14 cellular contexts compared by ENCODE assay signal in the genomic region with DNA sequence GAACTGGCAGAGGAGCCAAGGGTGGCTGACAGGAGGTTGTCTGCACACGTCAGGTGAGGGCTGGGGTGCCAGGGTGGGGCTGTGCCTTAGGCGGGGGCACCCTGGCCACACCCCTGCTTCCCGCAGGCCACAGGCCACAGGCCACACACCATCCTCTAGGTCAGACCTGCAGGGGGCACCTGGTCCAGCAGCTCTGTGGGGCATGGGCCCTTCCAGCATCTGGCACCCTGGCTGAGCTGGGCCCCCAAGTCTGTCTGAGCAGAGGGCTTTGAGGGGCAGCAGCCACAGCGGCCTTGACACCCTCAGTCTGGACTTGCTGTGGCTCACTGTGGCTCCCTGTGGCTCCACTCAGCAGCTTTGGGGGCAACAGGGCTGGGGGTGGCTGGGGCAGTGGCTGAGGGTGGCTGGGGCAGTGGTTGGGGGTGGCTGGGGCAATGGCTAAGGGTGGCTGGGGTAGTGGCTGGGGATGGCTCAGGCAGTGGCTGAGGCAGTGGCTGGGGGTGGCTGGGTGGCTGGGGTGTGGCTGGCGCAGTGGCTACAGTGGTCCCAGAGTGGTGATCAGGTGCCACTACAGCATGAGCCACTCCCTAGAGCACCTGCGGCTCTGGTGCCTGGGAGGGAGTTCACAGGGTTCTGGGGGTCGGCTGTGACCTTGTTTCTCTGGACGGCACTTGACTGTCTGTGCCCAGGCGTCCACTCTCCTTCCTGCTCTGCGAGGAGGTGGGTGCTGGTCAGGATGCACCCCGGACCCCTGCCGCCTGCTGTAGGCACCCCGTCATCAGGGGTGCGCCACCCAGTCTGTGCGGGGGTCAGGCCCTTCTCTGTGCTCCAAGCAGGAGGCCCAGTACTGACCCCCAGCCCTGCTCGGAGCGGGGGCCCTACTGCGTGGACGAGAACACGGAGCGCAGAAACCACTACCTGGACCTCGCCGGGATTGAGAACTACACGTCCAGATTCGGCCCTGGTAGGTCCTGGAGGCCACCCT. TPM values are rescaled to one million over a fixed set of nuclear protein-coding genes. Genes with fewer than 3 reads are reported as not detected.
DNase-seq lines count a peak whose midpoint lies in the region; ATAC-seq, FAIRE-seq and TF ChIP-seq lines count a peak whose summit lies in the region.
"Had no signal": no experiment of that assay in that cellular context is flagged by ENCODE, and none has a peak within 500 bp of the region (broad histone marks: within the 10 kb centered on the region; RNA-seq: fewer than 3 reads in every experiment).

No MANE protein-coding gene starts in this region.

- peaks cover 2% of the 10 kb centered on the region for H3K27me3 Mint-ChIP-seq in activated CD8-positive, alpha-beta T cell treated with anti-CD3 and anti-CD28 coated beads for 36 hours
- H3K27me3 Mint-ChIP-seq in activated CD8-positive, alpha-beta T cell treated with anti-CD3 and anti-CD28 coated beads, Interleukin-2, amount 10 ng/mL, durations not matched to agents 7 days and 5 days (ENCODE audit: low read depth) = no peaks in the 10 kb centered on the region
- H3K27me3 Mint-ChIP-seq in activated T-cell treated with anti-CD3 and anti-CD28 coated beads, Interleukin-2, amount 50 U/mL, for 24 hours = no peaks in the 10 kb centered on the region
- no peaks in the 10 kb centered on the region for H3K27me3 Mint-ChIP-seq in progenitor cell of endocrine pancreas

- H3K9me3 Mint-ChIP-seq in activated CD8-positive, alpha-beta T cell treated with anti-CD3 and anti-CD28 coated beads for 36 hours = no peaks in the 10 kb centered on the region
- H3K9me3 Mint-ChIP-seq in activated CD8-positive, alpha-beta T cell treated with anti-CD3 and anti-CD28 coated beads, Interleukin-2, amount 10 ng/mL, durations not matched to agents 7 days and 5 days (ENCODE audit: insufficient read depth) = no peaks in the 10 kb centered on the region
- no peaks in the 10 kb centered on the region for H3K9me3 Mint-ChIP-seq in activated T-cell treated with anti-CD3 and anti-CD28 coated beads, Interleukin-2, amount 50 U/mL, for 24 hours
- H3K9me3 Mint-ChIP-seq in progenitor cell of endocrine pancreas (ENCODE audit: low read depth) = peaks cover 7% of the 10 kb centered on the region

- no peak overlapping the region for H4K91ac ChIP-seq in H1 (replicated peaks; ENCODE audit: insufficient read length, low read length)

- DNase-seq in activated CD8-positive, alpha-beta T cell treated with anti-CD3 and anti-CD28 coated beads for 36 hours = no peak
- DNase-seq in activated CD8-positive, alpha-beta T cell treated with anti-CD3 and anti-CD28 coated beads, Interleukin-2, amount 10 ng/mL, durations not matched to agents 7 days and 5 days = no peak
- no peak for DNase-seq in H1 (ENCODE audit: low read depth in 1 of 2, low spot score in 2 of 2)
- no peak for DNase-seq in HepG2 (ENCODE audit: low spot score)
- DNase-seq in sigmoid colon = peak; percentile 50
- DNase-seq in ecto neural progenitor cell (ENCODE audit: low spot score) = no peak
- DNase-seq in activated T-cell treated with anti-CD3 and anti-CD28 coated beads, Interleukin-2, amount 50 U/mL, for 24 hours = no peak
- no peak for DNase-seq in progenitor cell of endocrine pancreas (ENCODE audit: low spot score, unreplicated experiment)
- DNase-seq: COR-L47, DMS79, NCI-H1694 had no signal

- no peak overlapping the region for H2BK12ac ChIP-seq in H1 (ENCODE audit: low read depth, low read length)

- no peak overlapping the region for H3K4me3 Mint-ChIP-seq in activated CD8-positive, alpha-beta T cell treated with anti-CD3 and anti-CD28 coated beads for 36 hours
- no peak overlapping the region for H3K4me3 Mint-ChIP-seq in activated CD8-positive, alpha-beta T cell treated with anti-CD3 and anti-CD28 coated beads, Interleukin-2, amount 10 ng/mL, durations not matched to agents 7 days and 5 days
- H3K4me3 Mint-ChIP-seq in activated T-cell treated with anti-CD3 and anti-CD28 coated beads, Interleukin-2, amount 50 U/mL, for 24 hours = no peak overlapping the region
- H3K4me3 Mint-ChIP-seq in progenitor cell of endocrine pancreas (ENCODE audit: low read depth) = no peak overlapping the region

- H3K4ac ChIP-seq in H1 (replicated peaks; ENCODE audit: insufficient read length, low read depth, low read length) = no peak overlapping the region

- H3K14ac ChIP-seq in H1 (ENCODE audit: insufficient read length) = no peak overlapping the region

- no peak overlapping the region for H3K27ac Mint-ChIP-seq in activated CD8-positive, alpha-beta T cell treated with anti-CD3 and anti-CD28 coated beads for 36 hours
- no peak overlapping the region for H3K27ac Mint-ChIP-seq in activated CD8-positive, alpha-beta T cell treated with anti-CD3 and anti-CD28 coated beads, Interleukin-2, amount 10 ng/mL, durations not matched to agents 7 days and 5 days
- no peak overlapping the region for H3K27ac Mint-ChIP-seq in activated T-cell treated with anti-CD3 and anti-CD28 coated beads, Interleukin-2, amount 50 U/mL, for 24 hours
- no peak overlapping the region for H3K27ac Mint-ChIP-seq in progenitor cell of endocrine pancreas

- H3K9ac ChIP-seq in H1 (replicated peaks in 1 of 4; ENCODE audit: extremely low read depth in 1 of 4, low read depth in 3 of 4, low read length in 3 of 4) (no peak overlapping the region), HepG2 (ENCODE audit: insufficient read depth, low read depth, low read length) (no peak overlapping the region)

- in situ Hi-C loops in HepG2 (cut with HindIII; ENCODE audit: extremely low pct_ligation_motif_present, low pct_unique_long_range_greater_than_20kb) = no loop called here

- TF ChIP-seq POLR2A in H1 (IDR thresholded peaks at IDR 0.05; ENCODE audit: control extremely low read depth in 1 of 2, low read depth in 2 of 2, low read length in 2 of 2) (no peak), HepG2 (IDR thresholded peaks at IDR 0.05; ENCODE audit: insufficient read depth in 1 of 2, low read depth in 2 of 2, low read length in 2 of 2) (no peak), sigmoid colon (IDR thresholded peaks at IDR 0.05) (no peak)

- H3K27ac ChIP-seq in H1 (ENCODE audit: low read depth, low read length) = no peak overlapping the region
- H3K27ac ChIP-seq in HepG2 (ENCODE audit: extremely low read length, insufficient read depth, low read length) = no peak overlapping the region
- no peak overlapping the region for H3K27ac ChIP-seq in sigmoid colon
- H3K27ac ChIP-seq: C4-2B had no signal

- CTCF ChIA-PET in activated CD8-positive, alpha-beta T cell treated with anti-CD3 and anti-CD28 coated beads for 36 hours (lab: Charles Lee) = no interaction called here
- CTCF ChIA-PET in activated CD8-positive, alpha-beta T cell treated with anti-CD3 and anti-CD28 coated beads, Interleukin-2, amount 10 ng/mL, durations not matched to agents 7 days and 5 days (lab: Charles Lee) = no interaction called here
- CTCF ChIA-PET in H1 (lab: Charles Lee; ENCODE audit: partially characterized antibody) (no interaction called here), HepG2 (lab: Yijun Ruan, JAX; ENCODE audit: low intra/inter-chr PET ratio, low total read pairs) (no interaction called here)

- 85% methylated on average over 18 of the region's 25 CpGs; no CpG with 5 or more reads in 1 of the 2 experiments for WGBS in H1 (ENCODE audit: extremely low coverage in 1 of 2, insufficient coverage in 1 of 2, insufficient read length in 1 of 2, insufficient replicate concordance in 2 of 2, low coverage in 1 of 2, low lambda C conversion rate in 2 of 2, missing lambda C conversion rate in 1 of 2), 2 experiments
- 80% methylated on average over 9 of the region's 25 CpGs for WGBS in HepG2 (ENCODE audit: low lambda C conversion rate)
- WGBS in sigmoid colon, 2 donors = 84 to 94% methylated on average over 25 of the region's 25 CpGs

- H3K36me3 ChIP-seq in H1 (ENCODE audit: control insufficient read depth in 2 of 4, insufficient read depth in 4 of 4, low read length in 3 of 4) = no peaks in the 10 kb centered on the region
- H3K36me3 ChIP-seq in HepG2 (replicated peaks in 1 of 2; ENCODE audit: control insufficient read depth in 1 of 2, insufficient read depth in 2 of 2, low read length in 2 of 2) = no peaks in the 10 kb centered on the region
- H3K36me3 ChIP-seq in sigmoid colon = no peaks in the 10 kb centered on the region

- H2BK15ac ChIP-seq in H1 (ENCODE audit: low read length) = no peak overlapping the region

- H3K23ac ChIP-seq in H1 (ENCODE audit: insufficient read length) = no peak overlapping the region

- H3K4me1 ChIP-seq in H1 (replicated peaks in 1 of 4; ENCODE audit: control insufficient read depth in 3 of 4, insufficient read depth in 4 of 4, low read length in 3 of 4) = no peaks in the 10 kb centered on the region; a peak in 1 of 7 replicates
- no peaks in the 10 kb centered on the region for H3K4me1 ChIP-seq in HepG2 (ENCODE audit: insufficient read depth, low read length)
- H3K4me1 ChIP-seq in sigmoid colon = no peaks in the 10 kb centered on the region

- peaks cover 1% of the 10 kb centered on the region; the same call in 1 of the 2 replicates for H3K23me2 ChIP-seq in H1 (ENCODE audit: low read depth, low read length)

- no peaks in the 10 kb centered on the region for H3K79me1 ChIP-seq in H1 (ENCODE audit: low read depth, low read length)

- no peak overlapping the region for H4K5ac ChIP-seq in H1 (ENCODE audit: insufficient read length, low read depth, low read length)

- no peak overlapping the region for H2BK20ac ChIP-seq in H1 (ENCODE audit: low read length)

- no peak for FAIRE-seq in H1 (lab: Jason Lieb, UNC)
- FAIRE-seq in HepG2 (lab: Jason Lieb, UNC) = no peak
- FAIRE-seq: A204.1, GM12878 had no signal

- no peaks in the 10 kb centered on the region for H3K36me3 Mint-ChIP-seq in activated CD8-positive, alpha-beta T cell treated with anti-CD3 and anti-CD28 coated beads for 36 hours (ENCODE audit: low read depth)
- no peaks in the 10 kb centered on the region for H3K36me3 Mint-ChIP-seq in activated CD8-positive, alpha-beta T cell treated with anti-CD3 and anti-CD28 coated beads, Interleukin-2, amount 10 ng/mL, durations not matched to agents 7 days and 5 days (ENCODE audit: low read depth)
- no peaks in the 10 kb centered on the region for H3K36me3 Mint-ChIP-seq in activated T-cell treated with anti-CD3 and anti-CD28 coated beads, Interleukin-2, amount 50 U/mL, for 24 hours (ENCODE audit: low read depth)
- H3K36me3 Mint-ChIP-seq in progenitor cell of endocrine pancreas (ENCODE audit: insufficient read depth) = peaks cover 20% of the 10 kb centered on the region

- peaks cover 8 to 9% of the 10 kb centered on the region in 2 experiments; a peak in 3 of 4 replicates for H3K9me3 ChIP-seq in H1 (ENCODE audit: insufficient read depth in 2 of 2, low read depth in 1 of 2, low read length in 1 of 2)
- no peaks in the 10 kb centered on the region for H3K9me3 ChIP-seq in HepG2 (ENCODE audit: low read length)
- no peaks in the 10 kb centered on the region for H3K9me3 ChIP-seq in sigmoid colon

- H2AFZ ChIP-seq in H1 (ENCODE audit: low read length) (no peak overlapping the region), HepG2 (ENCODE audit: low read length) (no peak overlapping the region)

- no peak overlapping the region for H2BK5ac ChIP-seq in H1 (ENCODE audit: low read depth, low read length)

- H2AK5ac ChIP-seq in H1 (ENCODE audit: low read depth, low read length) = no peak overlapping the region

- H3K4me2 ChIP-seq in H1 (ENCODE audit: insufficient read depth in 1 of 2, low read depth in 2 of 2, low read length in 2 of 2) (no peak overlapping the region), HepG2 (ENCODE audit: low read depth, low read length) (no peak overlapping the region)

- BruUV-seq in HepG2 (replicated peaks; lab: Mats Ljungman, UMichigan) = no TSS peak

- no peak for TF ChIP-seq RAD21 in H1 (IDR thresholded peaks at IDR 0.05 in 1 of 2, conservative IDR thresholded peaks at IDR 0.05 in 1 of 2; ENCODE audit: low read depth in 2 of 2, low read length in 2 of 2)
- no peak for TF ChIP-seq RAD21 in HepG2 (CRISPR knock-in tag; IDR thresholded peaks at IDR 0.05)

- H3K79me2 ChIP-seq in H1 (ENCODE audit: control insufficient read depth in 1 of 2, insufficient read depth in 2 of 2, low read length in 2 of 2) (no peaks in the 10 kb centered on the region), HepG2 (ENCODE audit: insufficient read depth, low read length) (no peaks in the 10 kb centered on the region)

- no peaks in the 10 kb centered on the region for H3K4me1 Mint-ChIP-seq in activated CD8-positive, alpha-beta T cell treated with anti-CD3 and anti-CD28 coated beads for 36 hours (ENCODE audit: low read depth)
- H3K4me1 Mint-ChIP-seq in activated CD8-positive, alpha-beta T cell treated with anti-CD3 and anti-CD28 coated beads, Interleukin-2, amount 10 ng/mL, durations not matched to agents 7 days and 5 days (ENCODE audit: low read depth) = no peaks in the 10 kb centered on the region
- no peaks in the 10 kb centered on the region for H3K4me1 Mint-ChIP-seq in activated T-cell treated with anti-CD3 and anti-CD28 coated beads, Interleukin-2, amount 50 U/mL, for 24 hours (ENCODE audit: low read depth)
- H3K4me1 Mint-ChIP-seq in progenitor cell of endocrine pancreas (ENCODE audit: low read depth) = no peaks in the 10 kb centered on the region

- intact Hi-C loops in activated CD8-positive, alpha-beta T cell treated with anti-CD3 and anti-CD28 coated beads for 36 hours (cut with micrococcal nuclease) = no loop called here
- intact Hi-C loops in HepG2 (cut with micrococcal nuclease; ENCODE audit: unreplicated experiment) = no loop called here
- intact Hi-C loops in sigmoid colon (cut with DNase I) = no loop called here

- POLR2A ChIA-PET in activated CD8-positive, alpha-beta T cell treated with anti-CD3 and anti-CD28 coated beads for 36 hours (lab: Charles Lee) = no interaction called here
- POLR2A ChIA-PET in activated CD8-positive, alpha-beta T cell treated with anti-CD3 and anti-CD28 coated beads, Interleukin-2, amount 10 ng/mL, durations not matched to agents 7 days and 5 days (lab: Charles Lee) = no interaction called here
- POLR2A ChIA-PET in H1 (lab: Charles Lee; ENCODE audit: partially characterized antibody) = no interaction called here
- POLR2A ChIA-PET in HepG2 (lab: Yijun Ruan, JAX) = no interaction called here

- peaks cover 0 to 4% of the 10 kb centered on the region in 2 experiments for H4K20me1 ChIP-seq in H1 (replicated peaks in 1 of 2; ENCODE audit: control insufficient read depth in 1 of 2, insufficient read depth in 2 of 2, low read length in 2 of 2)
- no peaks in the 10 kb centered on the region for H4K20me1 ChIP-seq in HepG2 (ENCODE audit: insufficient read depth, low read length)

- H2BK120ac ChIP-seq in H1 (replicated peaks; ENCODE audit: low read depth, low read length) = no peak overlapping the region

- no peak for TF ChIP-seq EP300 in H1 (IDR thresholded peaks at IDR 0.05; ENCODE audit: borderline replicate concordance in 1 of 2, low read depth in 2 of 2, low read length in 2 of 2)
- TF ChIP-seq EP300 in HepG2 (IDR thresholded peaks at IDR 0.05; ENCODE audit: low read depth in 2 of 2, low read length in 2 of 2) = no peak
- no peak for TF ChIP-seq EP300 in HepG2 (CRISPR knock-in tag; IDR thresholded peaks at IDR 0.05; ENCODE audit: borderline replicate concordance)
- no peak for TF ChIP-seq EP300 in sigmoid colon (IDR thresholded peaks at IDR 0.05)

- H3K18ac ChIP-seq in H1 (ENCODE audit: extremely low read depth, low read length) = no peak overlapping the region

- TF ChIP-seq CTCF in activated CD8-positive, alpha-beta T cell treated with anti-CD3 and anti-CD28 coated beads for 36 hours (IDR thresholded peaks at IDR 0.05) = no peak
- TF ChIP-seq CTCF in H1 (IDR thresholded peaks at IDR 0.05; ENCODE audit: control extremely low read depth in 1 of 3, insufficient read depth in 1 of 3, low read depth in 1 of 3, low read length in 3 of 3) (no peak), HepG2 (CRISPR knock-in tag; IDR thresholded peaks at IDR 0.05) (no peak), sigmoid colon (IDR thresholded peaks at IDR 0.05) (no peak), progenitor cell of endocrine pancreas (IDR thresholded peaks at IDR 0.05; ENCODE audit: unreplicated experiment) (no peak)

- no peaks in the 10 kb centered on the region for H3K27me3 ChIP-seq in H1 (replicated peaks in 1 of 4; ENCODE audit: control insufficient read depth in 3 of 4, extremely low read depth in 1 of 4, insufficient read depth in 3 of 4, low read length in 3 of 4)
- peaks cover 0 to 2% of the 10 kb centered on the region in 2 experiments; a peak in 2 of 5 replicates for H3K27me3 ChIP-seq in HepG2 (ENCODE audit: control insufficient read depth in 1 of 2, insufficient read depth in 2 of 2, low read length in 2 of 2)
- H3K27me3 ChIP-seq in sigmoid colon = no peaks in the 10 kb centered on the region

- H3K56ac ChIP-seq in H1 (replicated peaks; ENCODE audit: insufficient read length, low read depth, low read length) = no peak overlapping the region

- H4K8ac ChIP-seq in H1 (ENCODE audit: extremely low read depth, insufficient read depth, low read length) = peak overlapping the region; percentile 46; the same call in 1 of the 2 replicates

- H3K4me3 ChIP-seq in H1 (ENCODE audit: extremely low read depth in 1 of 4, insufficient read depth in 2 of 4, low read depth in 3 of 4, low read length in 4 of 4) = no peak overlapping the region
- no peak overlapping the region for H3K4me3 ChIP-seq in HepG2 (replicated peaks in 1 of 3; ENCODE audit: insufficient read depth in 1 of 3, low read depth in 2 of 3, low read length in 3 of 3)
- H3K4me3 ChIP-seq in sigmoid colon = no peak overlapping the region
- H3K4me3 ChIP-seq: GM12878 had no signal

- peak; percentile 17 for ATAC-seq in activated CD8-positive, alpha-beta T cell treated with anti-CD3 and anti-CD28 coated beads for 36 hours
- no peak for ATAC-seq in activated CD8-positive, alpha-beta T cell treated with anti-CD3 and anti-CD28 coated beads, Interleukin-2, amount 10 ng/mL, durations not matched to agents 7 days and 5 days
- 0 out of 3 replicates have a peak, but pooled peaks have one; percentile 11 for ATAC-seq in HepG2
- ATAC-seq: GM12878 had no signal

RNA-seq across cellular contexts. Expression of a gene that starts 27.1 kb away (rescaled TPM):
- total RNA-seq in activated CD8-positive, alpha-beta T cell treated with anti-CD3 and anti-CD28 coated beads for 36 hours = 1 to 10 TPM; 1.5 to 2.3 TPM
- 1 to 10 TPM; 1.3 to 3.2 TPM for total RNA-seq in activated CD8-positive, alpha-beta T cell treated with anti-CD3 and anti-CD28 coated beads, Interleukin-2, amount 10 ng/mL, durations not matched to agents 7 days and 5 days
- total RNA-seq in H1 (2021; fragmentation: NEBNext Ultra II Directional; extraction: Animal tissue kit (Norgen Biotek cat#: 25700)) = 6.3 and 7.9 TPM in 2 replicates
- 5.5 and 7.8 TPM in 2 replicates for polyA plus RNA-seq in H1 (2011; rRNA removed)
- polyA plus RNA-seq in H1 (2011; cell fraction: cytosol; rRNA removed) = 6.4 TPM
- 32.5 TPM for polyA plus RNA-seq in H1 (2011; cell fraction: nucleus; rRNA removed)
- polyA plus RNA-seq in H1 (2012, experiment 1 of 2) = 3.0 to 8.7 TPM (median 8.2 TPM) in 4 replicates
- 3.8 TPM for polyA plus RNA-seq in H1 (2012, experiment 2 of 2)
- polyA plus RNA-seq in H1 (2013, experiment 1 of 2) = 6.7 TPM
- 5.7 TPM for polyA plus RNA-seq in H1 (2013, experiment 2 of 2)
- 1.2 and 1.3 TPM in 2 replicates for polyA minus RNA-seq in H1 (2011; rRNA and poly(A)+ RNA removed)
- 3.6 TPM for polyA minus RNA-seq in H1 (2011; cell fraction: cytosol; rRNA and poly(A)+ RNA removed)
- polyA minus RNA-seq in H1 (2011; cell fraction: nucleus; rRNA and poly(A)+ RNA removed) = 4.4 TPM
- 0.53 and 0.94 TPM in 2 replicates for total RNA-seq in HepG2 (2016; rRNA removed; fragmentation: Illumina TruSeq; extraction: Trizol)
- 0.26 and 0.91 TPM in 2 replicates for total RNA-seq in HepG2 (2016; cell fraction: cytosol; rRNA removed; fragmentation: Illumina TruSeq; extraction: Trizol; ENCODE audit: low read depth)
- 0.77 and 1.1 TPM in 2 replicates for total RNA-seq in HepG2 (2016; cell fraction: insoluble cytoplasmic fraction; rRNA removed; fragmentation: Illumina TruSeq; extraction: Trizol)
- total RNA-seq in HepG2 (2016; cell fraction: membrane; rRNA removed; fragmentation: Illumina TruSeq; extraction: Trizol) = 0.48 and 0.90 TPM in 2 replicates
- 0.81 and 2.0 TPM in 2 replicates for total RNA-seq in HepG2 (2016; cell fraction: nucleus; rRNA removed; fragmentation: Illumina TruSeq; extraction: Trizol)
- 0.81 and 0.82 TPM in 2 replicates for polyA plus RNA-seq in HepG2 (2011; rRNA removed)
- 0.13 and 0.70 TPM in 2 replicates for polyA plus RNA-seq in HepG2 (2011; cell fraction: cytosol; rRNA removed)
- polyA plus RNA-seq in HepG2 (2011; cell fraction: nucleus; rRNA removed) = 10.6 and 14.1 TPM in 2 replicates
- polyA plus RNA-seq in HepG2 (2012) = 0.39 and 0.79 TPM in 2 replicates
- polyA plus RNA-seq in HepG2 (2016; cell fraction: cytosol; fragmentation: Illumina TruSeq; extraction: Trizol; ENCODE audit: low read depth) = 0.59 and 0.60 TPM in 2 replicates
- 1.1 and 1.2 TPM in 2 replicates for polyA plus RNA-seq in HepG2 (2016; cell fraction: insoluble cytoplasmic fraction; fragmentation: Illumina TruSeq; extraction: Trizol; ENCODE audit: low read depth)
- 0.76 and 0.84 TPM in 2 replicates for polyA plus RNA-seq in HepG2 (2016; cell fraction: membrane; fragmentation: Illumina TruSeq; extraction: Trizol; ENCODE audit: low read depth)
- polyA plus RNA-seq in HepG2 (2016; cell fraction: nucleus; fragmentation: Illumina TruSeq; extraction: Trizol; ENCODE audit: insufficient read depth, low read depth) = 5.1 and 6.3 TPM in 2 replicates
- 1.6 TPM in 1 of 2 replicates, not detected in the other for polyA minus RNA-seq in HepG2 (2011; rRNA and poly(A)+ RNA removed; ENCODE audit: low replicate concordance)
- polyA minus RNA-seq in HepG2 (2011; cell fraction: cytosol; rRNA and poly(A)+ RNA removed) = 0.30 and 0.62 TPM in 2 replicates
- 0.62 and 1.0 TPM in 2 replicates for polyA minus RNA-seq in HepG2 (2011; cell fraction: nucleus; rRNA and poly(A)+ RNA removed)
- 1 to 10 TPM in 3 of 4 donors, under 1 TPM in 1; 0.71 to 4.4 (median 2.0) TPM for total RNA-seq in sigmoid colon
- 1 to 10 TPM in 2 of 3 donors, under 1 TPM in 1; 0.60 to 4.0 (median 1.8) TPM for polyA plus RNA-seq in sigmoid colon
- total RNA-seq in progenitor cell of endocrine pancreas = 23.9 and 28.3 TPM in 2 replicates
